ENCODE assay signal across 15 cellular contexts in genomic region chr9:127088724-127089615, GRCh38. TPM values are rescaled to one million over a fixed set of nuclear protein-coding genes. Genes with fewer than 3 reads are reported as not detected.
DNase-seq lines count a peak whose midpoint lies in the region; ATAC-seq and TF ChIP-seq lines count a peak whose summit lies in the region.
"Had no signal": no experiment of that assay in that cellular context is flagged by ENCODE, and none has a peak within 500 bp of the region (broad histone marks: within the 10 kb centered on the region; RNA-seq: fewer than 3 reads in every experiment).

No MANE protein-coding gene starts in this region.

- H3K18ac ChIP-seq in IMR-90 (ENCODE audit: low read depth, low read length): no peak overlapping the region

- H3K4me1 ChIP-seq in IMR-90 (ENCODE audit: control insufficient read depth, insufficient read depth, low read length) (no peaks in the 10 kb centered on the region), neural progenitor cell (no peaks in the 10 kb centered on the region), tibial nerve (peaks cover 0 to 31% (median 7%) of the 10 kb centered on the region in 4 donors)
- H3K4me1 ChIP-seq: BE2C had no signal

- H3K9me3 Mint-ChIP-seq in neural progenitor cell: no peaks in the 10 kb centered on the region

- in situ Hi-C loops in IMR-90 (cut with MboI; ENCODE audit: low sequenced_read_pairs): no loop called here
- in situ Hi-C loops in KBM-7 (cut with MboI; ENCODE audit: low pct_unique_long_range_greater_than_20kb, low sequenced_read_pairs): no loop called here

- H3K79me2 ChIP-seq in neural progenitor cell (ENCODE audit: low read depth): no peaks in the 10 kb centered on the region

- no peak overlapping the region for H3K14ac ChIP-seq in IMR-90 (replicated peaks; ENCODE audit: low read depth, low read length)

- ATAC-seq in IMR-90 (ENCODE audit: low read depth) (no peak), SK-N-SH treated with all-trans-retinoic acid at 6 μM for 48 hours (no peak)

- no peak overlapping the region for H3K23ac ChIP-seq in IMR-90 (ENCODE audit: low read depth, low read length)

- H3F3A ChIP-seq in neural progenitor cell (ENCODE audit: low read depth): no peaks in the 10 kb centered on the region

- POLR2A ChIA-PET in IMR-90 (lab: Charles Lee; ENCODE audit: unreplicated experiment): interaction anchor here (0.5 to 0.6 kb wide), 2 partner anchors 105 to 110 kb away, joined by 3 read pairs; no protein-coding TSS in a partner anchor

- H4K20me1 ChIP-seq in IMR-90 (ENCODE audit: insufficient read depth, low read length): no peaks in the 10 kb centered on the region
- no peaks in the 10 kb centered on the region for H4K20me1 ChIP-seq in neural progenitor cell (ENCODE audit: low read depth)

- peak overlapping the region; percentile 75 for H2AK9ac ChIP-seq in IMR-90 (replicated peaks; ENCODE audit: low read depth, low read length, poor library complexity)

- no peaks in the 10 kb centered on the region for H3K9me1 ChIP-seq in IMR-90 (ENCODE audit: insufficient read depth, low read length)

- no peak overlapping the region for H3K56ac ChIP-seq in IMR-90 (ENCODE audit: extremely low read depth, insufficient read depth, low read length)

- TF ChIP-seq RAD21 in IMR-90 (IDR thresholded peaks at IDR 0.05; ENCODE audit: low read length): no peak

- H3K79me1 ChIP-seq in IMR-90 (ENCODE audit: low read depth in 1 of 2, low read length in 2 of 2): no peaks in the 10 kb centered on the region

- TF ChIP-seq EP300 in tibial nerve (IDR thresholded peaks at IDR 0.05): no peak

- H2BK20ac ChIP-seq in IMR-90 (ENCODE audit: low read depth, low read length): no peak overlapping the region

- WGBS in IMR-90 (ENCODE audit: extremely low coverage in 2 of 2, insufficient read length in 1 of 2), 2 experiments: 90% methylated on average over 4 of the region's 27 CpGs; no CpG with 5 or more reads in 1 of the 2 experiments
- WGBS in tibial nerve, 2 donors: 90 to 92% methylated on average over 27 of the region's 27 CpGs

- H4K91ac ChIP-seq in IMR-90 (ENCODE audit: insufficient read depth, low read depth, low read length): no peak overlapping the region

- CTCF ChIA-PET in IMR-90 (lab: Yijun Ruan, JAX): interaction anchor here (0.9 kb wide), 1 partner anchor 14 kb away, joined by 3 read pairs; no protein-coding TSS in a partner anchor

- no peak overlapping the region for H3K9ac ChIP-seq in IMR-90 (ENCODE audit: low read depth, low read length)
- H3K9ac ChIP-seq in neural progenitor cell: no peak overlapping the region

- H3K36me3 ChIP-seq in IMR-90 (ENCODE audit: control insufficient read depth, insufficient read depth, low read length) (peaks cover 58% of the 10 kb centered on the region), neural progenitor cell (no peaks in the 10 kb centered on the region), tibial nerve (peaks cover 0 to 70% (median 0%) of the 10 kb centered on the region in 3 donors)
- H3K36me3 ChIP-seq: BE2C, MG63 had no signal

- no peak overlapping the region for H2BK5ac ChIP-seq in IMR-90 (ENCODE audit: low read depth, low read length, poor library complexity, severe bottlenecking)

- no peak overlapping the region for H3K4me3 Mint-ChIP-seq in neural progenitor cell

- intact Hi-C loops in IMR-90 (cut with micrococcal nuclease): no loop called here

- H4K8ac ChIP-seq in IMR-90 (ENCODE audit: low read depth in 2 of 2, low read length in 2 of 2): no peak overlapping the region

- no peak for TF ChIP-seq POLR2A in IMR-90 (IDR thresholded peaks at IDR 0.05; ENCODE audit: low read depth, low read length)
- no peak for TF ChIP-seq POLR2A in tibial nerve (IDR thresholded peaks at IDR 0.05)

- H3K4me1 Mint-ChIP-seq in neural progenitor cell: no peaks in the 10 kb centered on the region

- H2AK5ac ChIP-seq in IMR-90 (ENCODE audit: low read depth, low read length): no peak overlapping the region

- H3K27ac ChIP-seq in IMR-90 (ENCODE audit: insufficient read depth, low read length) (no peak overlapping the region), coronary artery (no peak overlapping the region), neural progenitor cell (no peak overlapping the region), tibial nerve (peak overlapping the region; percentile 20 to 94 (median 76))
- H3K27ac ChIP-seq: PC-9 had no signal

- no peak for TF ChIP-seq CTCF in IMR-90 (conservative IDR thresholded peaks at IDR 0.05; ENCODE audit: low read depth, low read length)
- no peak for TF ChIP-seq CTCF in coronary artery (IDR thresholded peaks at IDR 0.05)
- no peak for TF ChIP-seq CTCF in neural progenitor cell (IDR thresholded peaks at IDR 0.05)
- TF ChIP-seq CTCF in tibial nerve (IDR thresholded peaks at IDR 0.05): no peak

- peaks cover 5% of the 10 kb centered on the region for H3K36me3 Mint-ChIP-seq in neural progenitor cell

- H3K9me3 ChIP-seq in IMR-90 (ENCODE audit: control insufficient read depth, insufficient read depth, low read length) (no peaks in the 10 kb centered on the region), neural progenitor cell (ENCODE audit: low read depth) (no peaks in the 10 kb centered on the region), tibial nerve (no peaks in the 10 kb centered on the region)
- H3K9me3 ChIP-seq: BE2C, MG63 had no signal

- H3K27me3 ChIP-seq in IMR-90 (ENCODE audit: control insufficient read depth, insufficient read depth, low read length) (no peaks in the 10 kb centered on the region), neural progenitor cell (no peaks in the 10 kb centered on the region), tibial nerve (no peaks in the 10 kb centered on the region)
- H3K27me3 ChIP-seq: BE2C, MG63 had no signal

- H2AFZ ChIP-seq in IMR-90 (replicated peaks; ENCODE audit: low read length, poor library complexity) (no peak overlapping the region), neural progenitor cell (replicated peaks) (no peak overlapping the region)
- H2AFZ ChIP-seq: PC-9 had no signal

- no peak overlapping the region for H2BK120ac ChIP-seq in IMR-90 (ENCODE audit: low read depth, low read length)

- no peak overlapping the region for H3K4ac ChIP-seq in IMR-90 (ENCODE audit: low read depth, low read length)

- peak overlapping the region; percentile 19 for H3K27ac Mint-ChIP-seq in neural progenitor cell

- no peak overlapping the region for H3K4me3 ChIP-seq in IMR-90 (ENCODE audit: insufficient read depth, low read depth, low read length)
- no peak overlapping the region for H3K4me3 ChIP-seq in coronary artery
- no peak overlapping the region for H3K4me3 ChIP-seq in neural progenitor cell
- H3K4me3 ChIP-seq in tibial nerve: no peak overlapping the region
- H3K4me3 ChIP-seq: MG63, PC-9 had no signal

- BruUV-seq in IMR-90 (replicated peaks; lab: Mats Ljungman, UMichigan): no TSS peak

- no peak overlapping the region for H2BK15ac ChIP-seq in IMR-90 (ENCODE audit: low read depth, low read length)

- H3K27me3 Mint-ChIP-seq in neural progenitor cell (ENCODE audit: insufficient read depth, low read depth): peaks cover 3% of the 10 kb centered on the region

- no peak overlapping the region for H4K5ac ChIP-seq in IMR-90 (ENCODE audit: low read depth, low read length)

- no peak for DNase-seq in IMR-90
- DNase-seq in coronary artery (ENCODE audit: low spot score): peak; percentile 64
- no peak for DNase-seq in neural progenitor cell (ENCODE audit: low spot score)
- DNase-seq in tibial nerve (ENCODE audit: low spot score in 2 of 2): no peak
- no peak for DNase-seq in KBM-7
- no peak for DNase-seq in activated T-cell treated with anti-CD3 and anti-CD28 coated beads for 4 hours
- DNase-seq: BE2C, DMS 273 treated with DMSO at 0.1 percent for 48 hours, GOT3, MG63, NCI-H1105, NCI-H1694 treated with DMSO at 0.1 percent for 48 hours, NCI-H774, PC-9 had no signal

- H3K4me2 ChIP-seq in IMR-90 (ENCODE audit: low read depth, low read length) (no peak overlapping the region), neural progenitor cell (no peak overlapping the region)
- H3K4me2 ChIP-seq: PC-9 had no signal

- dilution Hi-C loops in IMR-90 (cut with HindIII; ENCODE audit: low sequenced_read_pairs, unreplicated experiment): no loop called here

TF ChIP-seq in IMR-90, 13 proteins besides CTCF, POLR2A, EP300 and RAD21:
- no peak for TF ChIP-seq MXI1 (IDR thresholded peaks at IDR 0.05; ENCODE audit: borderline replicate concordance, low read depth, low read length)
- TF ChIP-seq RFX5 (IDR thresholded peaks at IDR 0.05; ENCODE audit: low read depth, low read length): no peak
- no peak for TF ChIP-seq MAZ (IDR thresholded peaks at IDR 0.05; ENCODE audit: borderline replicate concordance, low read depth, low read length)
- TF ChIP-seq MAFK (IDR thresholded peaks at IDR 0.05; ENCODE audit: low read depth, low read length): no peak
- no peak for TF ChIP-seq CEBPB (IDR thresholded peaks at IDR 0.05; ENCODE audit: low read depth, low read length)

TF ChIP-seq in SK-N-SH treated with all-trans-retinoic acid at 6 μM for 48 hours, 23 proteins besides CTCF, POLR2A, EP300 and RAD21 (continues in another document):
- no peak for TF ChIP-seq OSR1 (CRISPR knock-in tag; IDR thresholded peaks at IDR 0.05)
- TF ChIP-seq TCF4 (CRISPR knock-in tag; IDR thresholded peaks at IDR 0.05; ENCODE audit: borderline replicate concordance): no peak
- no peak for TF ChIP-seq SNAI2 (CRISPR knock-in tag; IDR thresholded peaks at IDR 0.05)
- no peak for TF ChIP-seq TOX (CRISPR knock-in tag; IDR thresholded peaks at IDR 0.05; ENCODE audit: borderline replicate concordance)
- TF ChIP-seq ZFP30 (CRISPR knock-in tag; IDR thresholded peaks at IDR 0.05): no peak
- TF ChIP-seq BACH2 (CRISPR knock-in tag; IDR thresholded peaks at IDR 0.05; ENCODE audit: borderline replicate concordance): no peak
- TF ChIP-seq, protein P1, sequence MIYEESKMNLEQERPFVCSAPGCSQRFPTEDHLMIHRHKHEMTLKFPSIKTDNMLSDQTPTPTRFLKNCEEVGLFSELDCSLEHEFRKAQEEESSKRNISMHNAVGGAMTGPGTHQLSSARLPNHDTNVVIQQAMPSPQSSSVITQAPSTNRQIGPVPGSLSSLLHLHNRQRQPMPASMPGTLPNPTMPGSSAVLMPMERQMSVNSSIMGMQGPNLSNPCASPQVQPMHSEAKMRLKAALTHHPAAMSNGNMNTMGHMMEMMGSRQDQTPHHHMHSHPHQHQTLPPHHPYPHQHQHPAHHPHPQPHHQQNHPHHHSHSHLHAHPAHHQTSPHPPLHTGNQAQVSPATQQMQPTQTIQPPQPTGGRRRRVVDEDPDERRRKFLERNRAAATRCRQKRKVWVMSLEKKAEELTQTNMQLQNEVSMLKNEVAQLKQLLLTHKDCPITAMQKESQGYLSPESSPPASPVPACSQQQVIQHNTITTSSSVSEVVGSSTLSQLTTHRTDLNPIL (CRISPR knock-in tag; IDR thresholded peaks at IDR 0.05; ENCODE audit: low read depth): no peak

RNA-seq across cellular contexts. Expression of gene ANGPTL2, which starts 33.5 kb away (rescaled TPM):
- total RNA-seq in IMR-90 (2012; rRNA removed) (9.5 and 14.7 TPM in 2 replicates), neural progenitor cell (ENCODE audit: low replicate concordance) (7.6 and 9.4 TPM in 2 replicates), tibial nerve (10 to 100 TPM; 34.5 to 64.1 (median 47.1) TPM)
- polyA plus RNA-seq in IMR-90 (2012; rRNA removed): 23.5 and 25.1 TPM in 2 replicates
- 17.2 and 30.6 TPM in 2 replicates for polyA plus RNA-seq in IMR-90 (2012; cell fraction: cytosol; rRNA removed)
- 24.7 and 29.8 TPM in 2 replicates for polyA plus RNA-seq in IMR-90 (2012; cell fraction: nucleus; rRNA removed; ENCODE audit: low replicate concordance)

Comparison
In these comparisons a context has a peak if more than half of its experiments do, and no peak if none do; other contexts are left out.
1. H3K27ac ChIP-seq: peak in tibial nerve (4 of 4); none in IMR-90 (single experiment), coronary artery (0 of 2) and neural progenitor cell (single experiment).